Comparison of ENCODE assay signal across 8 cellular contexts in the genomic region with DNA sequence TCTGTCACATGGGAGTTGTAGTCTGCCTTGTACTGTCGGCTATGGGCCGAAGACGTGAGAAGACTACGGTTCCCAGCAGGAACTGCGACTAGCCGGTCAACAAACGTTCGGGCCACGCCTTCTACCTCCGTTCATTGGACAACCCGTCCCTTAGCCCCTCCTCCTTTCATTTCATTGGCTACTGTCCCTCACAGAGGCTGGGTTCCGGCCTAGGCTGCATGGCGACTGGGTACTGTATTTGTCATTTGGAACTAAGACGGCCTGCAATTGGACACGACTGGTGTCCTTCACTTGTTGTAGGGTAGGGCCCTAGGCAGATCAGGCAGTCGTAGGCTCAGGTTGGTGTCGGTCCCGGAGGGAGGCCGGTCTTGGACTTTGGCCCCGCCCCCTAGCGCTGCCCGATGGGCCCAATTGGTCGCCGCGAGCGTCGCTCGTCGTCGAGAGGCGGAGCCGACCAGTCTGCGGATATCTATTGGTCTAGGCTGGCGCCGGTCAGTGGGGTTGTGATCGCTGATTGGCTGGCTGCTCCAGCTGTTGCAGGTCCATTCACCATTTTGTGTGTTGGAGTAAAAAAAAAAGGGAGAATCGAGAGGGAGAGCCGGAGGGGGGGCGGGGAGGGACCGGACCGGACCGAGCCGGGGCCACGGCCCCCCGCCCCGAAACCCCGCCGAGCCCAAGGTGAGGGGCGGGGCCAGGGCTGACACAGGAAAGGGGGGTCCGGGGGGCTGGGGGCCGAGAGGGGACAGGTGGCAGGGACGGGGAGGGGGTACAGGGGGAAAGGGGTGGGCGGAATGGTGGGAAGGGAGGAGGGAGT. TPM values are rescaled to one million over a fixed set of nuclear protein-coding genes. Genes with fewer than 3 reads are reported as not detected.
DNase-seq lines count a peak whose midpoint lies in the region; ATAC-seq and TF ChIP-seq lines count a peak whose summit lies in the region.

A gene (plus strand): TSS at position 549 of the 814 bp plus-strand sequence. CDS start 2,532 bp downstream, outside the sequence.

- peak within 1 kb of the TSS; percentile 98 for H3K27ac ChIP-seq in temporal lobe (ENCODE audit: low read depth, low read length)

- peaks cover 28% of the 10 kb centered on the region for H3K4me1 Mint-ChIP-seq in activated naive CD8-positive, alpha-beta T cell treated with anti-CD3 and anti-CD28 coated beads, Interleukin-2, amount 10 ng/mL, durations not matched to agents 7 days and 5 days

- H3K4me3 Mint-ChIP-seq in activated naive CD8-positive, alpha-beta T cell treated with anti-CD3 and anti-CD28 coated beads, Interleukin-2, amount 10 ng/mL, durations not matched to agents 7 days and 5 days = peak within 1 kb of the TSS; percentile 99

- H3K9me3 Mint-ChIP-seq in activated naive CD8-positive, alpha-beta T cell treated with anti-CD3 and anti-CD28 coated beads, Interleukin-2, amount 10 ng/mL, durations not matched to agents 7 days and 5 days = no peaks in the 10 kb centered on the region

- CTCF ChIA-PET in GM10248 (lab: Yijun Ruan, JAX) = interaction anchor here (1.8 to 3.2 kb wide), 3 partner anchors 11 to 28 kb away, joined by 5 to 30 read pairs (median 5); no protein-coding TSS in a partner anchor

- ATAC-seq in HG02763 (IDR thresholded peaks at IDR 0.05; ENCODE audit: unreplicated experiment) (peak; percentile 77), omental fat pad (ENCODE audit: low FRiP score) (peak; percentile 96)
- peak; percentile 89 for ATAC-seq in activated naive CD8-positive, alpha-beta T cell treated with anti-CD3 and anti-CD28 coated beads, Interleukin-2, amount 10 ng/mL, durations not matched to agents 7 days and 5 days (ENCODE audit: low read depth)

- no peak within 1 kb of the TSS for H3K27ac Mint-ChIP-seq in activated naive CD8-positive, alpha-beta T cell treated with anti-CD3 and anti-CD28 coated beads, Interleukin-2, amount 10 ng/mL, durations not matched to agents 7 days and 5 days

- TF ChIP-seq CTCF in GM10248 (IDR thresholded peaks at IDR 0.05; ENCODE audit: control extremely low read depth, extremely low read depth, low read depth, missing control alignments) = no peak
- TF ChIP-seq CTCF in omental fat pad (IDR thresholded peaks at IDR 0.05) = no peak

- DNase-seq in GM10248 (ENCODE audit: extremely low spot score) = peak; percentile 95
- peak; percentile 99 to 100 (median 100) for DNase-seq in NCI-H1417 (lab: John Stamatoyannopoulos, UW)
- DNase-seq in SW 1271 (lab: John Stamatoyannopoulos, UW) = peak; percentile 96 to 99
- DNase-seq in activated naive CD8-positive, alpha-beta T cell treated with anti-CD3 and anti-CD28 coated beads, Interleukin-2, amount 10 ng/mL, durations not matched to agents 7 days and 5 days = peak; percentile 98
- DNase-seq in glomerular visceral epithelial cell (ENCODE audit: extremely low spot score) = peak; percentile 100
- DNase-seq in omental fat pad (ENCODE audit: low spot score) = peak; percentile 100

- POLR2A ChIA-PET in GM10248 (lab: Yijun Ruan, JAX) = no interaction called here
- POLR2A ChIA-PET in activated naive CD8-positive, alpha-beta T cell treated with anti-CD3 and anti-CD28 coated beads, Interleukin-2, amount 10 ng/mL, durations not matched to agents 7 days and 5 days (lab: Charles Lee) = interaction anchor here (0.7 to 2.4 kb wide), 7 partner anchors 10 to 136 kb away, joined by 3 to 32 read pairs (median 7); a partner anchor contains a TSS

- H3K27me3 Mint-ChIP-seq in activated naive CD8-positive, alpha-beta T cell treated with anti-CD3 and anti-CD28 coated beads, Interleukin-2, amount 10 ng/mL, durations not matched to agents 7 days and 5 days = no peaks in the 10 kb centered on the region

- peaks cover 3% of the 10 kb centered on the region for H3K36me3 Mint-ChIP-seq in activated naive CD8-positive, alpha-beta T cell treated with anti-CD3 and anti-CD28 coated beads, Interleukin-2, amount 10 ng/mL, durations not matched to agents 7 days and 5 days

RNA-seq across cellular contexts. Expression of the gene that starts here (rescaled TPM):
- 10 to 100 TPM; 84.4 to 92.2 TPM for total RNA-seq in activated naive CD8-positive, alpha-beta T cell treated with anti-CD3 and anti-CD28 coated beads, Interleukin-2, amount 10 ng/mL, durations not matched to agents 7 days and 5 days
- total RNA-seq in omental fat pad (10 to 100 TPM; 15.7 to 26.3 (median 21.0) TPM), temporal lobe (29.7 TPM)

Comparison
In these comparisons a context has a peak if more than half of its experiments do, and no peak if none do; other contexts are left out.
1. Peak in every context shown above with its lines: DNase-seq, ATAC-seq and H3K27ac ChIP-seq.